In the genomic region with DNA sequence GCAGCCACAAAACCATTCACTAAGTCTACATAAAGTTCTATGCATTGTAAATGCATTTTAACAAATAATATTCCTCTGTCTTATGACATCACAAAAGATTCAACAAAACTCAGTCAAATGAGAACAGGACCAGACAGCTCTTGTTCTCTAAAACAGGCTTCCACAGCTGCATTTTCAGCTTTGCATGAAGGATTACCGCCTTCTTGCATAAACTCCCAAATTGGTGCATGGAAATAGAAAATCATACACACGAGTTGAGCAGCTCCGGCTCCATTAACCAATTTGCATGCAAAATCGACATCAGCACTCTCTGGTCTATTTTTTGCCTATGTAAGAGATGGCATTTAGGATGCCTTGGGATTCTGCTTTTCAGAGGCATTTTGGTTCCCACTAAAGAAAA, we compare ENCODE assay signal across 1 cellular context.
TF ChIP-seq lines count a peak whose summit lies in the region.

No MANE protein-coding gene starts in this region.

TF ChIP-seq in IMR-90, 13 proteins besides CTCF, POLR2A, EP300 and RAD21:
- TF ChIP-seq SMC3 (IDR thresholded peaks at IDR 0.05; ENCODE audit: low read depth, low read length) (no peak), NFE2L2 (IDR thresholded peaks at IDR 0.05; ENCODE audit: low read depth, low read length) (no peak)
